8 cellular contexts compared by ENCODE assay signal in the genomic region with DNA sequence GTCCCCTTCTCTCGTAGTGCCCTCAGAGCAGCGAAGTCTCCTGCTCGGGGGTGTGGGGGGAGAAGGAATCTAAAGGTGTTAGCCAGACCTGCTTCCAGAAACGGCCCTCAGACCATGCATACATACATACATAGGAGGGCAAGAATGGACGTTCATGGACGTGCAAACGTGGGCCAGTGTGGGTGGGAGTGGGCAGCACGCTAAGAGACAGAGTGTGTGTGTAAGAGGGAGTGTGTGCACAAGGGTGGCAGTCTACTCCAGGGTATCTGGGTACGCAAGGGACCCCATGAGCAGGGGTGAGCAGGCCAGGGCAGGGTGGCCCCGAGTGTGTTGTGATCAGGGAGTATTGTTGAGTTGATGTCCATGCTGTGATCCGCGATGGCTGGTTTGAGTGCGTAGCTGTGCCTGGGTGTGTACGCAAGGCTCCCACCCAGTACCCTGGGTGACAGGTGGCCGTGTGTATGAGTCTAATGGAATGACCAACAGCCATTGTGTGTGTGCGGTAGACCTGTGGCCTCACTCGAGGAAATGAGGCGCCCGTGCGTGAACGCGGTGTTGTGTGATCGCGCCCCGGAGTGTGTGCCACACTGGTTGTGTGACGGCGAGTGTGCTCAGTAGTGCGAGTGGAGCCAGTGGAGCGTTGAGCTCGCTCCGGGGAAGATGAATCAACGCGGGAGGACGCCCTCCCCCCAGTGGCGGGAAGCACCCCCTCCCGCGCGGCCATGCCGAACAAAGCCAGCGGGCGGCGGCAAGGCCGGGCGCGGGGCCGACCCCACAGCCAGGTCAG. TPM values are rescaled to one million over a fixed set of nuclear protein-coding genes. Genes with fewer than 3 reads are reported as not detected.
DNase-seq lines count a peak whose midpoint lies in the region; ATAC-seq and TF ChIP-seq lines count a peak whose summit lies in the region.

No MANE protein-coding gene starts in this region.

- peak overlapping the region; percentile 51 to 68 for H3K4me3 ChIP-seq in right atrium auricular region

- CTCF ChIA-PET in activated CD4-positive, alpha-beta memory T cell treated with anti-CD3 and anti-CD28 coated beads, Interleukin-2, amount 10 ng/mL, durations not matched to agents 7 days and 5 days (lab: Charles Lee): interaction anchor here (1.8 kb wide), 1 partner anchor 36 kb away, joined by 5 read pairs; no protein-coding TSS in a partner anchor

- H3K27me3 Mint-ChIP-seq in activated CD4-positive, alpha-beta memory T cell treated with anti-CD3 and anti-CD28 coated beads, Interleukin-2, amount 10 ng/mL, durations not matched to agents 7 days and 5 days: peaks cover 30% of the 10 kb centered on the region

- peak; percentile 21 for DNase-seq in activated naive CD4-positive, alpha-beta T cell treated with Interleukin-2 at 50 U/mL for 16 hours
- no peak for DNase-seq in activated naive CD4-positive, alpha-beta T cell (lab: John Stamatoyannopoulos, UW)
- no peak for DNase-seq in activated CD4-positive, alpha-beta memory T cell treated with anti-CD3 and anti-CD28 coated beads, Interleukin-2, amount 10 ng/mL, durations not matched to agents 7 days and 5 days
- DNase-seq in right atrium auricular region (ENCODE audit: low spot score) (no peak), T1000 (lab: John Stamatoyannopoulos, UW) (no peak), SHP77 treated with DMSO at 0.1 percent for 48 hours (lab: John Stamatoyannopoulos, UW) (no peak)
- no peak for DNase-seq in stimulated activated effector memory CD8-positive, alpha-beta T cell treated with anti-CD3 and anti-CD28 coated beads, Interleukin-12 subunit alpha, Interleukin-12 subunit beta, amount 100 ng/mL, for 72 hours (ENCODE audit: low spot score in 2 of 2)

- H3K9me3 Mint-ChIP-seq in activated CD4-positive, alpha-beta memory T cell treated with anti-CD3 and anti-CD28 coated beads, Interleukin-2, amount 10 ng/mL, durations not matched to agents 7 days and 5 days: no peaks in the 10 kb centered on the region
- H3K9me3 Mint-ChIP-seq in stimulated activated effector memory CD8-positive, alpha-beta T cell treated with anti-CD3 and anti-CD28 coated beads, Interleukin-12 subunit alpha, Interleukin-12 subunit beta, amount 100 ng/mL, for 72 hours: no peaks in the 10 kb centered on the region

- H3K36me3 ChIP-seq in right atrium auricular region: no peaks in the 10 kb centered on the region

- H3K4me3 Mint-ChIP-seq in activated CD4-positive, alpha-beta memory T cell treated with anti-CD3 and anti-CD28 coated beads, Interleukin-2, amount 10 ng/mL, durations not matched to agents 7 days and 5 days: peak overlapping the region; percentile 92
- H3K4me3 Mint-ChIP-seq in stimulated activated effector memory CD8-positive, alpha-beta T cell treated with anti-CD3 and anti-CD28 coated beads, Interleukin-12 subunit alpha, Interleukin-12 subunit beta, amount 100 ng/mL, for 72 hours: peak overlapping the region; percentile 84

- H3K27ac ChIP-seq in right atrium auricular region: no peak overlapping the region

- no peaks in the 10 kb centered on the region for H3K27me3 ChIP-seq in right atrium auricular region

- peaks cover 0 to 15% of the 10 kb centered on the region in 2 donors for H3K4me1 ChIP-seq in right atrium auricular region

- no peaks in the 10 kb centered on the region for H3K9me3 ChIP-seq in right atrium auricular region

- TF ChIP-seq CTCF in right atrium auricular region (IDR thresholded peaks at IDR 0.05): no peak

- peak; percentile 24 for ATAC-seq in HG03280 (IDR thresholded peaks at IDR 0.05; ENCODE audit: unreplicated experiment)
- ATAC-seq in stimulated activated effector memory CD8-positive, alpha-beta T cell treated with anti-CD3 and anti-CD28 coated beads, Interleukin-12 subunit alpha, Interleukin-12 subunit beta, amount 100 ng/mL, for 72 hours: peak; percentile 35

- POLR2A ChIA-PET in activated CD4-positive, alpha-beta memory T cell treated with anti-CD3 and anti-CD28 coated beads, Interleukin-2, amount 10 ng/mL, durations not matched to agents 7 days and 5 days (lab: Charles Lee): interaction anchor here (0.6 kb wide), 1 partner anchor 194 kb away, joined by 3 read pairs; no protein-coding TSS in a partner anchor

- peaks cover 3% of the 10 kb centered on the region for H3K36me3 Mint-ChIP-seq in activated CD4-positive, alpha-beta memory T cell treated with anti-CD3 and anti-CD28 coated beads, Interleukin-2, amount 10 ng/mL, durations not matched to agents 7 days and 5 days (ENCODE audit: low read depth)
- H3K36me3 Mint-ChIP-seq in stimulated activated effector memory CD8-positive, alpha-beta T cell treated with anti-CD3 and anti-CD28 coated beads, Interleukin-12 subunit alpha, Interleukin-12 subunit beta, amount 100 ng/mL, for 72 hours: peaks cover 14% of the 10 kb centered on the region

- H3K27ac Mint-ChIP-seq in activated CD4-positive, alpha-beta memory T cell treated with anti-CD3 and anti-CD28 coated beads, Interleukin-2, amount 10 ng/mL, durations not matched to agents 7 days and 5 days: peak overlapping the region; percentile 65
- peak overlapping the region; percentile 83 for H3K27ac Mint-ChIP-seq in stimulated activated effector memory CD8-positive, alpha-beta T cell treated with anti-CD3 and anti-CD28 coated beads, Interleukin-12 subunit alpha, Interleukin-12 subunit beta, amount 100 ng/mL, for 72 hours

- peaks cover 13% of the 10 kb centered on the region for H3K4me1 Mint-ChIP-seq in activated CD4-positive, alpha-beta memory T cell treated with anti-CD3 and anti-CD28 coated beads, Interleukin-2, amount 10 ng/mL, durations not matched to agents 7 days and 5 days
- H3K4me1 Mint-ChIP-seq in stimulated activated effector memory CD8-positive, alpha-beta T cell treated with anti-CD3 and anti-CD28 coated beads, Interleukin-12 subunit alpha, Interleukin-12 subunit beta, amount 100 ng/mL, for 72 hours: peaks cover 24% of the 10 kb centered on the region

RNA-seq across cellular contexts. Expression of gene GPRIN1, which starts 0.8 kb away (rescaled TPM):
- 1 to 10 TPM; 3.7 to 4.2 TPM for total RNA-seq in activated CD4-positive, alpha-beta memory T cell treated with anti-CD3 and anti-CD28 coated beads, Interleukin-2, amount 10 ng/mL, durations not matched to agents 7 days and 5 days
- under 1 TPM; 0.22 to 0.79 TPM for total RNA-seq in right atrium auricular region

RNA-seq across cellular contexts. Expression of gene SNCB, which starts 21.2 kb away (rescaled TPM):
- total RNA-seq in activated CD4-positive, alpha-beta memory T cell treated with anti-CD3 and anti-CD28 coated beads, Interleukin-2, amount 10 ng/mL, durations not matched to agents 7 days and 5 days: not detected
- under 1 TPM in 1 of 2 donors, not detected in 1; 0.67 TPM for total RNA-seq in right atrium auricular region

RNA-seq across cellular contexts. Expression of gene EIF4E1B, which starts 21.3 kb away (rescaled TPM):
- total RNA-seq in activated CD4-positive, alpha-beta memory T cell treated with anti-CD3 and anti-CD28 coated beads, Interleukin-2, amount 10 ng/mL, durations not matched to agents 7 days and 5 days: not detected
- total RNA-seq in right atrium auricular region: not detected

RNA-seq across cellular contexts. Expression of gene TSPAN17, which starts 38.2 kb away (rescaled TPM):
- total RNA-seq in activated CD4-positive, alpha-beta memory T cell treated with anti-CD3 and anti-CD28 coated beads, Interleukin-2, amount 10 ng/mL, durations not matched to agents 7 days and 5 days: 10 to 100 TPM; 33.3 to 33.4 TPM
- 10 to 100 TPM; 15.0 to 20.4 TPM for total RNA-seq in right atrium auricular region

RNA-seq across cellular contexts. Expression of gene CDHR2, which starts 60.0 kb away (rescaled TPM):
- 1 to 10 TPM; 1.6 to 2.3 TPM for total RNA-seq in activated CD4-positive, alpha-beta memory T cell treated with anti-CD3 and anti-CD28 coated beads, Interleukin-2, amount 10 ng/mL, durations not matched to agents 7 days and 5 days
- total RNA-seq in right atrium auricular region: under 1 TPM in 1 of 2 donors, not detected in 1; 0.12 TPM
